Comparison of ENCODE assay signal across 9 cellular contexts in genomic region chr5:170597109-170597741, GRCh38.
DNase-seq lines count a peak whose midpoint lies in the region; ATAC-seq and TF ChIP-seq lines count a peak whose summit lies in the region.
"Had no signal": no experiment of that assay in that cellular context is flagged by ENCODE, and none has a peak within 500 bp of the region (broad histone marks: within the 10 kb centered on the region; RNA-seq: fewer than 3 reads in every experiment).

No MANE protein-coding gene starts in this region.

- H3K9me3 ChIP-seq in GM23248 (ENCODE audit: low read depth) (no peaks in the 10 kb centered on the region), PC-9 (ENCODE audit: insufficient read depth, low read depth) (no peaks in the 10 kb centered on the region)
- H3K9me3 ChIP-seq: heart right ventricle had no signal

- BruUV-seq in PC-9 (replicated peaks; lab: Mats Ljungman, UMichigan) = no TSS peak

- no peaks in the 10 kb centered on the region for H3K9me2 ChIP-seq in GM23248 (ENCODE audit: insufficient read depth)
- no peaks in the 10 kb centered on the region for H3K9me2 ChIP-seq in PC-9 (ENCODE audit: insufficient read depth)

- 2 to 3% methylated on average over 9 of the region's 9 CpGs for WGBS in GM23248 (ENCODE audit: low coverage in 1 of 2, low lambda C conversion rate in 2 of 2, missing lambda C conversion rate in 2 of 2), 2 experiments

- CTCF ChIA-PET in PC-9 (lab: Charles Lee) = no interaction called here

- H3K79me2 ChIP-seq in GM23248 (ENCODE audit: insufficient read depth) = no peaks in the 10 kb centered on the region
- no peaks in the 10 kb centered on the region for H3K79me2 ChIP-seq in PC-9 (ENCODE audit: low read depth)

- no peaks in the 10 kb centered on the region; the same call in 1 of the 2 replicates for H3F3A ChIP-seq in GM23248 (ENCODE audit: insufficient read depth)
- 0 out of 2 replicates have a peak, but pooled peaks cover 7% of the 10 kb centered on the region for H3F3A ChIP-seq in PC-9 (ENCODE audit: insufficient read depth, low read depth)

- POLR2A ChIA-PET in PC-9 (lab: Charles Lee; ENCODE audit: unreplicated experiment) = no interaction called here

- H3K4me3 ChIP-seq in GM23248 = peak overlapping the region; percentile 59
- no peak overlapping the region for H3K4me3 ChIP-seq in PC-9
- no peak overlapping the region for H3K4me3 ChIP-seq in epithelial cell of esophagus (ENCODE audit: low read length)

- ATAC-seq in GM19395 (IDR thresholded peaks at IDR 0.05; ENCODE audit: unreplicated experiment) = no peak

- in situ Hi-C loops in GM23248 (cut with MboI) = no loop called here

- TF ChIP-seq CTCF in PC-9 (conservative IDR thresholded peaks at IDR 0.05) (no peak), epithelial cell of esophagus (IDR thresholded peaks at IDR 0.05; ENCODE audit: insufficient read depth, low read depth, low read length, missing control alignments) (no peak)

- H3K4me1 ChIP-seq in GM23248 (ENCODE audit: insufficient read depth) = peaks cover 16% of the 10 kb centered on the region
- no peaks in the 10 kb centered on the region for H3K4me1 ChIP-seq in PC-9 (replicated peaks; ENCODE audit: insufficient read depth)

- no peaks in the 10 kb centered on the region for H3K36me3 ChIP-seq in GM23248 (ENCODE audit: low read depth)
- H3K36me3 ChIP-seq in PC-9 (ENCODE audit: low read depth) = no peaks in the 10 kb centered on the region
- H3K36me3 ChIP-seq: heart right ventricle had no signal

- peak overlapping the region; percentile 51 for H3K27ac ChIP-seq in GM23248
- no peak overlapping the region; the same call in 1 of the 2 replicates for H3K27ac ChIP-seq in PC-9
- H3K27ac ChIP-seq: heart right ventricle had no signal

- H2AFZ ChIP-seq in GM23248 (no peak overlapping the region), PC-9 (no peak overlapping the region)

- peaks cover 51% of the 10 kb centered on the region for H3K27me3 ChIP-seq in GM23248 (replicated peaks; ENCODE audit: insufficient read depth)
- peaks cover 10% of the 10 kb centered on the region; the same call in 1 of the 2 replicates for H3K27me3 ChIP-seq in PC-9 (ENCODE audit: insufficient read depth, low read depth)

- H4K20me1 ChIP-seq in GM23248 (ENCODE audit: insufficient read depth) (no peaks in the 10 kb centered on the region), PC-9 (ENCODE audit: insufficient read depth) (no peaks in the 10 kb centered on the region)

- intact Hi-C loops in PC-9 (cut with micrococcal nuclease; ENCODE audit: unreplicated experiment) = no loop called here

- H3K9ac ChIP-seq in GM23248 = peak overlapping the region; percentile 16; the same call in 1 of the 2 replicates

- DNase-seq in GM23248 = peak; percentile 96
- DNase-seq in PC-9 = peak in 1 of 2 experiments; percentile 45
- DNase-seq in epithelial cell of esophagus (ENCODE audit: low read depth) = peak; percentile 61
- peak; percentile 50 for DNase-seq in stimulated activated CD4-positive, alpha-beta T cell treated with anti-CD3 and anti-CD28 coated beads, Interleukin-4, amount 100 ng/mL, for 24 hours
- DNase-seq in NCI-H748 (lab: John Stamatoyannopoulos, UW; ENCODE audit: unreplicated experiment) = no peak
- no peak for DNase-seq in SIG-M5 (lab: John Stamatoyannopoulos, UW)
- DNase-seq in DMS53 (lab: John Stamatoyannopoulos, UW) = no peak

- peak overlapping the region; percentile 72 for H3K4me2 ChIP-seq in GM23248 (ENCODE audit: unreplicated experiment)
- peak overlapping the region; percentile 56 for H3K4me2 ChIP-seq in PC-9

Comparison
In these comparisons a context has a peak if more than half of its experiments do, and no peak if none do; other contexts are left out.
1. DNase-seq: peak in GM23248 (single experiment), epithelial cell of esophagus (single experiment) and stimulated activated CD4-positive, alpha-beta T cell treated with anti-CD3 and anti-CD28 coated beads, Interleukin-4, amount 100 ng/mL, for 24 hours (single experiment); none in NCI-H748 (single experiment), SIG-M5 (single experiment) and DMS53 (single experiment).